Comparison of ENCODE assay signal across 2 cellular contexts in the genomic region with DNA sequence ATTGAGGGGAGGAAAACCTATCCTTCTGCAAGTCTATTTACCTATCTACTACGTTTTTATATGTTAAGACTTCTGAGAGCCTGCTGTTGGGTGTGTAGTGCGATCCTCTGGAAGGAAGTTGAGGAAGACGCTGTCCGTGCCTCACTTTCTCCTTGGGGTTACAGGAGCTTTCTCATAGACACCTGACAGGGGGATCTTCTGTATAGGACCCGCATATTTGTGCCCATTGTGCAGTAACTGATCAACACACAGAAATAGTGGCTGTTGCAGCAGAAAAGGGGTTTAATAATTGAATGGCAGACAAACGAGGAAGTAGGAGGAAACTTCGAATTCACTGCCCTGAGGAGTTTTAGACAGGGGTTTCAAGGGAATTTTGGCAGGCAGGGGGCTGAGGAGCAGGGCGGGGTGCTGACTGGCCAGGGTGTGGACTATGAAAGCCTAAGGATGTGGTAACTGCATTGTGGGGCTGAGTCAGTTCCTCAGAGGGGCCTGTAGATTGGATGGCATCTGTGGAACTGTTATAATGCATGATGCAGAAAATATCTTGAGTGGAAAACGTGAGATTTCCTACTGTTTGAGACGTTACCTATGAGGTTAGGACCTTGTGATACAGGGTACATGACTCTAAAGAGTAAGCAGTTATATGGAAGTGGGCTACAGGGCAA. TPM values are rescaled to one million over a fixed set of nuclear protein-coding genes. Genes with fewer than 3 reads are reported as not detected.
"Had no signal": no experiment of that assay in that cellular context is flagged by ENCODE, and none has a peak within 500 bp of the region (broad histone marks: within the 10 kb centered on the region; RNA-seq: fewer than 3 reads in every experiment).

No MANE protein-coding gene starts in this region.

RNA-seq across cellular contexts. Expression of a gene that starts 18.1 kb away (rescaled TPM):
- total RNA-seq: naive thymus-derived CD8-positive, alpha-beta T cell; osteocyte had no signal
- polyA plus RNA-seq: naive thymus-derived CD8-positive, alpha-beta T cell had no signal
